Comparison of ENCODE assay signal across 1 cellular context in genomic region chr14:23172096-23172495, GRCh38.
TF ChIP-seq lines count a peak whose summit lies in the region.

No MANE protein-coding gene starts in this region.

TF ChIP-seq in HepG2, 621 proteins besides CTCF, POLR2A, EP300 and RAD21:
- TF ChIP-seq CENPX (CRISPR knock-in tag; IDR thresholded peaks at IDR 0.05) (no peak), ZNF124 (CRISPR knock-in tag; IDR thresholded peaks at IDR 0.05) (no peak), PHF21A (CRISPR knock-in tag; IDR thresholded peaks at IDR 0.05) (no peak)
